ENCODE assay signal across 29 cellular contexts in the genomic region with DNA sequence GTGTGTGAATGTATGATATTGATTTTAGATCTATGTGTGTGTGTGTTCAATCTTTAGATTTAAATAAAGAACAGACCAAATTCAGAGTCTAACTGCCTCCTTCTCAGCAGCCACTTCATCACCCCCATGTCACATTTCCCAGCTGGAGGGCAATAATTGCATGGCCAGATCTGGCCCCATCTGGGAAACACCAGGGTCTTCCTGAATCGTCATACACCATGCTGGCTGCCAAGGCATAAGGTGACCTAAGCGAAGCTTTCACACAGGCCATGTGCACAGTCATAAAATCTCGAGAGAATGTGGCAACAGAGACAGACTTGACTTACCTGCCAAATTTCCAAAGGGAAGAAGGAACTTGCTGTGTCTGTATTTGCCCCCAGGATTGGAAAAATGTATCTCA. TPM values are rescaled to one million over a fixed set of nuclear protein-coding genes. Genes with fewer than 3 reads are reported as not detected.
"Had no signal": no experiment of that assay in that cellular context is flagged by ENCODE, and none has a peak within 500 bp of the region (broad histone marks: within the 10 kb centered on the region; RNA-seq: fewer than 3 reads in every experiment).

No MANE protein-coding gene starts in this region.

- H3K4me1 ChIP-seq: gastroesophageal sphincter, left lung, neural progenitor cell, prostate gland, right atrium auricular region, suprapubic skin had no signal

- H3K36me3 ChIP-seq: brain microvascular endothelial cell, gastroesophageal sphincter, heart left ventricle, left lung, neural progenitor cell, prostate gland, right atrium auricular region, suprapubic skin had no signal

- FAIRE-seq: colon had no signal

- H2AFZ ChIP-seq: neural progenitor cell had no signal

- H3K9me3 ChIP-seq: gastroesophageal sphincter, heart left ventricle, left lung, mucosa of descending colon, prostate gland, right atrium auricular region, suprapubic skin had no signal

- H3K9ac ChIP-seq: neural progenitor cell had no signal

- H3K27ac ChIP-seq: brain microvascular endothelial cell, gastroesophageal sphincter, heart left ventricle, left lung, neural progenitor cell, prostate gland, right atrium auricular region, skin epidermis, suprapubic skin had no signal

- DNase-seq: activated CD4-positive, alpha-beta T cell treated with anti-CD3 and anti-CD28 coated beads, Interleukin-2, amount 50 U/mL, for 1 hour; activated CD8-positive, alpha-beta memory T cell treated with anti-CD3 and anti-CD28 coated beads, Interleukin-2, amount 50 U/mL, for 48 hours; activated effector memory CD4-positive, alpha-beta T cell treated with Interleukin-2 at 50 U/mL for 16 hours; activated naive CD4-positive, alpha-beta T cell treated with anti-CD3 and anti-CD28 coated beads, Interleukin-2, amount 10 ng/mL, durations not matched to agents 7 days and 5 days; activated naive CD8-positive, alpha-beta T cell treated with anti-CD3 and anti-CD28 coated beads, Interleukin-2, amount 50 U/mL, for 24 hours; activated T-cell treated with anti-CD3 and anti-CD28 coated beads, Interleukin-2, amount 50 U/mL, for 48 hours; anterior cingulate cortex; brain microvascular endothelial cell; central memory CD4-positive, alpha-beta T cell; endodermal cell; erythroblast; heart left ventricle; left lung; mucosa of descending colon; naive B cell; stimulated activated CD4-positive, alpha-beta T cell treated with anti-CD3 and anti-CD28 coated beads, Interleukin-15, amount 100 ng/mL, for 24 hours; stimulated activated CD4-positive, alpha-beta T cell treated with anti-CD3 and anti-CD28 coated beads, Interleukin-2, amount 100 ng/mL, for 48 hours; stimulated activated naive CD8-positive, alpha-beta T cell treated with anti-CD3 and anti-CD28 coated beads, Interleukin-15, amount 100 ng/mL, for 72 hours had no signal

- H3K27me3 ChIP-seq: brain microvascular endothelial cell, gastroesophageal sphincter, neural progenitor cell, right atrium auricular region, suprapubic skin had no signal

- H3K4me3 ChIP-seq: gastroesophageal sphincter, heart left ventricle, left lung, mucosa of descending colon, neural progenitor cell, prostate gland, right atrium auricular region, skin epidermis, suprapubic skin had no signal

- H3K4me2 ChIP-seq: neural progenitor cell had no signal

- ATAC-seq: activated CD4-positive, CD25-positive, alpha-beta regulatory T cell treated with anti-CD3 and anti-CD28 coated beads, Interleukin-2, amount 50 U/mL, for 24 hours; activated naive CD8-positive, alpha-beta T cell treated with anti-CD3 and anti-CD28 coated beads, Interleukin-2, amount 50 U/mL, for 24 hours; gastroesophageal sphincter; heart left ventricle; mucosa of descending colon; stimulated activated naive CD8-positive, alpha-beta T cell treated with anti-CD3 and anti-CD28 coated beads, Interleukin-15, amount 100 ng/mL, for 72 hours had no signal

RNA-seq across cellular contexts. Expression of gene PLAC1, which starts 0.3 kb away (rescaled TPM):
- total RNA-seq: endodermal cell, gastroesophageal sphincter, kidney epithelial cell, left lung, lung microvascular endothelial cell, mucosa of descending colon, osteoblast, right atrium auricular region, suprapubic skin had no signal
- polyA plus RNA-seq: heart left ventricle had no signal
